In the genomic region with DNA sequence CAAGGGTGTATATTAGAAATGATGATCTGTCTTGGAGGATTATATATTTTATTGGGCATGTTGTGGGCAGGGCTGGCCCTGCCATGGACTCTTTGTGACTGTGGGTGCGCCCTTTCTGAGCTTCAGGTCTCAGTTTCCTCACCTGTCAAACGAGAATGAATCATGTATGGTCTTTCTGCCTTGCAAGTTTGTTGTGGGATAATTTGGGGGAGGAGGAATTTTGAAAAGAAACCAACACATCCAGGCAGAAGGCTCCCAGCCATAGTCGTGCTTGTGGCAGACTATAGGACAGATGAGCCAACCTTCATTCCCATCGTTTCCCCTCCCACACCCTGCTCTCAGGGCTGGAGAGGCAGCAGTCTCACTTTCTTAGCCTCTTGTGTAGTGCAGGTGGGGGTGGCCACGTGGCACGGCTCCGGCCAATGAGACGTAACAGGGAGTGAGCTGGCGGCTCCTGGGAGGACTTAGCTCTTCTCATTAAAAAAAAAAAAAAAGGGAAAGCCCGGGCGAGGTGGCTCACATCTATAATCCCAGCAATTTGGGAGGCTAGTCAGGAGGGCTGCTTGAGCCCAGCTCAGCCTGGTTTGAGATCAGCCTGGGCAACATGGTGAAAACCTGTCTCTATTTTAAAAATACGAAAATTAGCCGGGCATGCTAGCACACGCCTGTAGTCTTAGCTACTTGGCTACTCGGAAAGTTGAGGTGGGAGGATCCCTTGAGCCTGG, we compare ENCODE assay signal across 9 cellular contexts.
DNase-seq lines count a peak whose midpoint lies in the region; FAIRE-seq and TF ChIP-seq lines count a peak whose summit lies in the region.
"Had no signal": no experiment of that assay in that cellular context is flagged by ENCODE, and none has a peak within 500 bp of the region (broad histone marks: within the 10 kb centered on the region; RNA-seq: fewer than 3 reads in every experiment).

No MANE protein-coding gene starts in this region.

- CTCF ChIA-PET in HEK293T (lab: Yijun Ruan, JAX) (interaction anchor here (0.6 to 1.0 kb wide), 4 partner anchors 44 to 140 kb away, joined by 3 to 6 read pairs (median 4); no protein-coding TSS in a partner anchor), endothelial cell of umbilical vein (lab: Charles Lee) (interaction anchor here (1.2 to 2.0 kb wide), 3 partner anchors 14 to 66 kb away, joined by 3 to 4 read pairs (median 4); no protein-coding TSS in a partner anchor)

- DNase-seq in HEK293T (ENCODE audit: extremely low spot score) (peak; percentile 80), NCI-H510A treated with DMSO at 0.1 percent for 48 hours (lab: John Stamatoyannopoulos, UW) (peak; percentile 86), endothelial cell of umbilical vein (ENCODE audit: low read depth, low spot score) (no peak), AML-193 (lab: John Stamatoyannopoulos, UW) (no peak), cerebellar nuclear complex (lab: John Stamatoyannopoulos, UW) (no peak), KG1 (lab: John Stamatoyannopoulos, UW) (no peak), middle frontal gyrus (ENCODE audit: extremely low spot score, low spot score) (no peak)
- DNase-seq: hippocampal formation had no signal

- FAIRE-seq in endothelial cell of umbilical vein (lab: Jason Lieb, UNC), result peak; percentile 53

- H3K27ac ChIP-seq in endothelial cell of umbilical vein (ENCODE audit: insufficient read depth, low read depth, low read length) (no peak overlapping the region), skin epidermis (peak overlapping the region in 17 of 21 experiments; percentile 20 to 78 (median 58))

- dilution Hi-C loops in endothelial cell of umbilical vein (cut with MboI; ENCODE audit: extremely low pct_ligation_motif_present, low sequenced_read_pairs), result no loop called here

- no peak overlapping the region for H3K4me2 ChIP-seq in endothelial cell of umbilical vein (ENCODE audit: insufficient read depth, low read length)

- POLR2A ChIA-PET in HEK293T (lab: Yijun Ruan, JAX) (interaction anchor here (1.0 to 1.7 kb wide), 5 partner anchors 15 to 63 kb away, joined by 3 to 13 read pairs (median 3); a partner anchor contains a TSS), endothelial cell of umbilical vein (lab: Charles Lee) (interaction anchor here (1.4 kb wide), 1 partner anchor 63 kb away, joined by 5 read pairs; a partner anchor contains a TSS)

- H3K4me1 ChIP-seq in endothelial cell of umbilical vein (ENCODE audit: control insufficient read depth, extremely low read depth, insufficient read depth, low read length), result peaks cover 10% of the 10 kb centered on the region

- H3K36me3 ChIP-seq in endothelial cell of umbilical vein (ENCODE audit: control insufficient read depth in 2 of 2, extremely low read depth in 1 of 2, insufficient read depth in 2 of 2, low read length in 2 of 2), result no peaks in the 10 kb centered on the region

- H4K20me1 ChIP-seq in endothelial cell of umbilical vein (replicated peaks; ENCODE audit: control insufficient read depth, extremely low read depth, insufficient read depth, low read length), result no peaks in the 10 kb centered on the region

- no peaks in the 10 kb centered on the region for H3K79me2 ChIP-seq in endothelial cell of umbilical vein (ENCODE audit: control insufficient read depth, insufficient read depth, low read length)

- no peak for TF ChIP-seq POLR2A in endothelial cell of umbilical vein (IDR thresholded peaks at IDR 0.05; ENCODE audit: low read depth, low read length)

- intact Hi-C loops in endothelial cell of umbilical vein (cut with micrococcal nuclease), result no loop called here

- H3K9me3 ChIP-seq in endothelial cell of umbilical vein (replicated peaks; ENCODE audit: control insufficient read depth, insufficient read depth, low read length), result no peaks in the 10 kb centered on the region

- H2AFZ ChIP-seq in endothelial cell of umbilical vein (ENCODE audit: low read depth, low read length), result no peak overlapping the region

- no peaks in the 10 kb centered on the region for H3K27me3 ChIP-seq in endothelial cell of umbilical vein (ENCODE audit: control insufficient read depth in 2 of 2, insufficient read depth in 2 of 2, low read length in 2 of 2)

- no TSS peak for BruUV-seq in endothelial cell of umbilical vein (replicated peaks; lab: Mats Ljungman, UMichigan)

- no peak overlapping the region for H3K9ac ChIP-seq in endothelial cell of umbilical vein (replicated peaks; ENCODE audit: extremely low read depth, insufficient read depth, low read length)

- TF ChIP-seq CTCF in endothelial cell of umbilical vein (IDR thresholded peaks at IDR 0.05; ENCODE audit: extremely low read depth in 1 of 2, insufficient read depth in 1 of 2, low read depth in 1 of 2, low read length in 2 of 2), result no peak

- H3K4me3 ChIP-seq in endothelial cell of umbilical vein (replicated peaks in 1 of 3; ENCODE audit: insufficient read depth in 1 of 3, low read depth in 1 of 3, low read length in 3 of 3), result no peak overlapping the region
- H3K4me3 ChIP-seq in skin epidermis, result no peak overlapping the region

- H3K9me1 ChIP-seq in endothelial cell of umbilical vein (replicated peaks; ENCODE audit: control insufficient read depth, extremely low read depth, insufficient read depth, low read length), result no peaks in the 10 kb centered on the region

TF ChIP-seq in HEK293T, 16 proteins besides CTCF, POLR2A, EP300 and RAD21:
- TF ChIP-seq L3MBTL2 (conservative IDR thresholded peaks at IDR 0.05), result peak; percentile 51
- TF ChIP-seq FOXA1 (IDR thresholded peaks at IDR 0.05), result no peak
- no peak for TF ChIP-seq ELF4 (IDR thresholded peaks at IDR 0.05)
- TF ChIP-seq ZNF384 (IDR thresholded peaks at IDR 0.05), result peak; percentile 95
- TF ChIP-seq HDGF (IDR thresholded peaks at IDR 0.05; ENCODE audit: borderline replicate concordance), result no peak
- no peak for TF ChIP-seq ARNT (IDR thresholded peaks at IDR 0.05)

TF ChIP-seq in endothelial cell of umbilical vein, 7 proteins besides CTCF, POLR2A, EP300 and RAD21:
- TF ChIP-seq POLR2AphosphoS5 (IDR thresholded peaks at IDR 0.05; ENCODE audit: insufficient read depth, low read depth, low read length) (no peak), EZH2 (IDR thresholded peaks at IDR 0.05; ENCODE audit: borderline replicate concordance, low read depth, low read length, severe bottlenecking) (no peak)

Comparison
In these comparisons a context has a peak if more than half of its experiments do, and no peak if none do; other contexts are left out.
1. DNase-seq: peak in HEK293T (single experiment) and NCI-H510A treated with DMSO at 0.1 percent for 48 hours (single experiment); none in endothelial cell of umbilical vein (single experiment), AML-193 (0 of 2), cerebellar nuclear complex (0 of 2), KG1 (single experiment) and middle frontal gyrus (single experiment).